ENCODE assay signal across 10 cellular contexts in genomic region chr17:81901167-81902022, GRCh38. TPM values are rescaled to one million over a fixed set of nuclear protein-coding genes. Genes with fewer than 3 reads are reported as not detected.
DNase-seq lines count a peak whose midpoint lies in the region; ATAC-seq and TF ChIP-seq lines count a peak whose summit lies in the region.
"Had no signal": no experiment of that assay in that cellular context is flagged by ENCODE, and none has a peak within 500 bp of the region (broad histone marks: within the 10 kb centered on the region; RNA-seq: fewer than 3 reads in every experiment).

No MANE protein-coding gene starts in this region.

- POLR2A ChIA-PET in activated CD8-positive, alpha-beta T cell treated with anti-CD3 and anti-CD28 coated beads, Interleukin-2, amount 10 ng/mL, durations not matched to agents 7 days and 5 days (lab: Charles Lee), result interaction anchor here (0.6 kb wide), 1 partner anchor 21 kb away, joined by 4 read pairs; no protein-coding TSS in a partner anchor

- H3K4me3 ChIP-seq in iPS-20b (ENCODE audit: low read length) (peak overlapping the region; percentile 39; the same call in 1 of the 2 replicates), smooth muscle cell (peak overlapping the region; percentile 48), uterus (peak overlapping the region in 1 of 2 donors; percentile 15)
- H3K4me3 ChIP-seq: body of pancreas had no signal

- DNase-seq in HFFc6, result no peak
- no peak for DNase-seq in activated CD8-positive, alpha-beta T cell treated with anti-CD3 and anti-CD28 coated beads, Interleukin-2, amount 10 ng/mL, durations not matched to agents 7 days and 5 days
- no peak for DNase-seq in smooth muscle cell (lab: John Stamatoyannopoulos, UW; ENCODE audit: unreplicated experiment)
- no peak for DNase-seq in HT-29 (ENCODE audit: low spot score)
- no peak for DNase-seq in activated CD8-positive, alpha-beta memory T cell treated with anti-CD3 and anti-CD28 coated beads, Interleukin-2, amount 50 U/mL, for 4 hours
- no peak for DNase-seq in uterus
- DNase-seq: activated CD4-positive, CD25-positive, alpha-beta regulatory T cell treated with anti-CD3 and anti-CD28 coated beads, Interleukin-2, amount 50 U/mL, for 72 hours had no signal

- H3K4me2 ChIP-seq in smooth muscle cell, result peak overlapping the region; percentile 95

- WGBS in smooth muscle cell (ENCODE audit: low lambda C conversion rate), result 55% methylated on average over 21 of the region's 21 CpGs

- H3K27ac ChIP-seq in iPS-20b (ENCODE audit: low read length) (no peak overlapping the region), smooth muscle cell (ENCODE audit: low read depth) (no peak overlapping the region), uterus (no peak overlapping the region)
- H3K27ac ChIP-seq: body of pancreas had no signal

- peaks cover 26% of the 10 kb centered on the region for H3K4me1 Mint-ChIP-seq in HFFc6 (ENCODE audit: low read depth)
- no peaks in the 10 kb centered on the region for H3K4me1 Mint-ChIP-seq in activated CD8-positive, alpha-beta T cell treated with anti-CD3 and anti-CD28 coated beads, Interleukin-2, amount 10 ng/mL, durations not matched to agents 7 days and 5 days (ENCODE audit: low read depth)

- H3K79me2 ChIP-seq in smooth muscle cell (ENCODE audit: low read depth), result no peaks in the 10 kb centered on the region

- peaks cover 17% of the 10 kb centered on the region for H3K36me3 Mint-ChIP-seq in HFFc6 (ENCODE audit: low read depth)
- H3K36me3 Mint-ChIP-seq in activated CD8-positive, alpha-beta T cell treated with anti-CD3 and anti-CD28 coated beads, Interleukin-2, amount 10 ng/mL, durations not matched to agents 7 days and 5 days (ENCODE audit: low read depth), result peaks cover 20% of the 10 kb centered on the region

- no peak overlapping the region for H2AFZ ChIP-seq in smooth muscle cell (ENCODE audit: low read depth)

- no peak overlapping the region for H3K9ac ChIP-seq in iPS-20b (ENCODE audit: low read depth, low read length)
- H3K9ac ChIP-seq in smooth muscle cell (ENCODE audit: low read depth), result no peak overlapping the region

- CTCF ChIA-PET in activated CD8-positive, alpha-beta T cell treated with anti-CD3 and anti-CD28 coated beads, Interleukin-2, amount 10 ng/mL, durations not matched to agents 7 days and 5 days (lab: Charles Lee), result no interaction called here

- H3K27me3 ChIP-seq in iPS-20b (ENCODE audit: insufficient read depth, low read length) (peaks cover 28% of the 10 kb centered on the region), smooth muscle cell (ENCODE audit: low read depth) (no peaks in the 10 kb centered on the region), uterus (no peaks in the 10 kb centered on the region)
- H3K27me3 ChIP-seq: body of pancreas had no signal

- H3K9me3 ChIP-seq in iPS-20b (ENCODE audit: insufficient read depth, low read depth, low read length) (no peaks in the 10 kb centered on the region), smooth muscle cell (replicated peaks; ENCODE audit: low read depth) (no peaks in the 10 kb centered on the region), uterus (no peaks in the 10 kb centered on the region)
- H3K9me3 ChIP-seq: body of pancreas had no signal

- no peak for TF ChIP-seq CTCF in HFFc6 (IDR thresholded peaks at IDR 0.05)
- TF ChIP-seq CTCF in smooth muscle cell (IDR thresholded peaks at IDR 0.05; ENCODE audit: borderline replicate concordance, insufficient read depth, poor library complexity, severe bottlenecking), result no peak
- no peak for TF ChIP-seq CTCF in uterus (IDR thresholded peaks at IDR 0.05)

- H3K36me3 ChIP-seq in iPS-20b (ENCODE audit: insufficient read depth, low read depth, low read length) (peaks cover 34% of the 10 kb centered on the region), smooth muscle cell (ENCODE audit: low read depth) (no peaks in the 10 kb centered on the region), uterus (no peaks in the 10 kb centered on the region)

- no peaks in the 10 kb centered on the region for H3K4me1 ChIP-seq in iPS-20b (ENCODE audit: insufficient read depth, low read length)
- peaks cover 3% of the 10 kb centered on the region for H3K4me1 ChIP-seq in smooth muscle cell (ENCODE audit: low read depth)
- H3K4me1 ChIP-seq in uterus, result peaks cover 0 to 16% of the 10 kb centered on the region in 2 donors

- ATAC-seq in activated CD8-positive, alpha-beta T cell treated with anti-CD3 and anti-CD28 coated beads, Interleukin-2, amount 10 ng/mL, durations not matched to agents 7 days and 5 days, result peak; percentile 17

- intact Hi-C loops in uterus (cut with DNase I; ENCODE audit: low total_unique reads), result no loop called here

- peaks cover 28% of the 10 kb centered on the region for H4K20me1 ChIP-seq in smooth muscle cell (ENCODE audit: low read depth)

- H3F3A ChIP-seq in smooth muscle cell (ENCODE audit: low read depth), result peaks cover 24% of the 10 kb centered on the region

- peaks cover 7% of the 10 kb centered on the region for H3K27me3 Mint-ChIP-seq in HFFc6 (ENCODE audit: insufficient read depth)
- H3K27me3 Mint-ChIP-seq in activated CD8-positive, alpha-beta T cell treated with anti-CD3 and anti-CD28 coated beads, Interleukin-2, amount 10 ng/mL, durations not matched to agents 7 days and 5 days (ENCODE audit: low read depth), result peaks cover 8% of the 10 kb centered on the region

- no peaks in the 10 kb centered on the region for H3K9me3 Mint-ChIP-seq in HFFc6
- H3K9me3 Mint-ChIP-seq in activated CD8-positive, alpha-beta T cell treated with anti-CD3 and anti-CD28 coated beads, Interleukin-2, amount 10 ng/mL, durations not matched to agents 7 days and 5 days (ENCODE audit: insufficient read depth), result no peaks in the 10 kb centered on the region
- H3K9me3 Mint-ChIP-seq: stimulated activated naive CD8-positive, alpha-beta T cell treated with anti-CD3 and anti-CD28 coated beads, Interleukin-15, Interleukin-2, amounts not matched to agents 100 ng/mL and 50 ng/mL, for 24 hours had no signal

- peak overlapping the region; percentile 44; the same call in 1 of the 2 replicates for H3K4me3 Mint-ChIP-seq in HFFc6
- no peak overlapping the region for H3K4me3 Mint-ChIP-seq in activated CD8-positive, alpha-beta T cell treated with anti-CD3 and anti-CD28 coated beads, Interleukin-2, amount 10 ng/mL, durations not matched to agents 7 days and 5 days
- H3K4me3 Mint-ChIP-seq: stimulated activated naive CD8-positive, alpha-beta T cell treated with anti-CD3 and anti-CD28 coated beads, Interleukin-15, Interleukin-2, amounts not matched to agents 100 ng/mL and 50 ng/mL, for 24 hours had no signal

- no peak overlapping the region; the same call in 1 of the 2 replicates for H3K27ac Mint-ChIP-seq in HFFc6
- H3K27ac Mint-ChIP-seq in activated CD8-positive, alpha-beta T cell treated with anti-CD3 and anti-CD28 coated beads, Interleukin-2, amount 10 ng/mL, durations not matched to agents 7 days and 5 days, result no peak overlapping the region
- H3K27ac Mint-ChIP-seq: stimulated activated naive CD8-positive, alpha-beta T cell treated with anti-CD3 and anti-CD28 coated beads, Interleukin-15, Interleukin-2, amounts not matched to agents 100 ng/mL and 50 ng/mL, for 24 hours had no signal

- TF ChIP-seq POLR2A in uterus (IDR thresholded peaks at IDR 0.05), result no peak

RNA-seq across cellular contexts. Expression of gene NPB, which starts 0.6 kb away (rescaled TPM):
- 1 to 10 TPM in 1 of 6 experiments, under 1 TPM in 5; 0.53 to 1.5 (median 0.71) TPM for total RNA-seq in HFFc6 (2021; fragmentation: NEBNext Ultra II Directional; extraction: Animal tissue kit (Norgen Biotek cat#: 25700))
- total RNA-seq in activated CD8-positive, alpha-beta T cell treated with anti-CD3 and anti-CD28 coated beads, Interleukin-2, amount 10 ng/mL, durations not matched to agents 7 days and 5 days, result under 1 TPM; 0.18 to 0.55 TPM
- total RNA-seq in smooth muscle cell, result 7.9 TPM in 1 of 2 replicates, not detected in the other
- 13.6 and 14.4 TPM in 2 replicates for polyA plus RNA-seq in smooth muscle cell
- total RNA-seq in HT-29 (2014; rRNA removed; shearing (Covaris generic)), result 2.4 and 3.2 TPM in 2 replicates
- total RNA-seq in uterus, result 1 to 10 TPM in 2 of 4 donors, not detected in 2; 2.0 to 2.1 TPM

RNA-seq across cellular contexts. Expression of gene PCYT2, which starts 9.8 kb away (rescaled TPM):
- 10 to 100 TPM; 33.2 to 45.8 (median 35.8) TPM for total RNA-seq in HFFc6 (2021; fragmentation: NEBNext Ultra II Directional; extraction: Animal tissue kit (Norgen Biotek cat#: 25700))
- total RNA-seq in activated CD8-positive, alpha-beta T cell treated with anti-CD3 and anti-CD28 coated beads, Interleukin-2, amount 10 ng/mL, durations not matched to agents 7 days and 5 days, result 10 to 100 TPM; 48.6 to 50.4 TPM
- total RNA-seq in smooth muscle cell (10.3 and 11.4 TPM in 2 replicates), uterus (10 to 100 TPM in 3 of 4 donors, 1 to 10 TPM in 1; 4.1 to 27.7 (median 18.8) TPM)
- polyA plus RNA-seq in smooth muscle cell, result 27.9 and 50.6 TPM in 2 replicates
- 163 and 167 TPM in 2 replicates for total RNA-seq in HT-29 (2014; rRNA removed; shearing (Covaris generic))

RNA-seq across cellular contexts. Expression of gene ANAPC11, which starts 9.9 kb away (rescaled TPM):
- total RNA-seq in HFFc6 (2021; fragmentation: NEBNext Ultra II Directional; extraction: Animal tissue kit (Norgen Biotek cat#: 25700)), result 100 to 1,000 TPM; 151 to 169 (median 156) TPM
- 100 to 1,000 TPM; 122 TPM for total RNA-seq in activated CD8-positive, alpha-beta T cell treated with anti-CD3 and anti-CD28 coated beads, Interleukin-2, amount 10 ng/mL, durations not matched to agents 7 days and 5 days
- total RNA-seq in smooth muscle cell, result 147 and 222 TPM in 2 replicates
- 428 and 444 TPM in 2 replicates for polyA plus RNA-seq in smooth muscle cell
- 222 and 256 TPM in 2 replicates for total RNA-seq in HT-29 (2014; rRNA removed; shearing (Covaris generic))
- 10 to 100 TPM; 45.9 to 72.6 (median 61.5) TPM for total RNA-seq in uterus

RNA-seq across cellular contexts. Expression of gene ALYREF, which starts 10.0 kb away (rescaled TPM):
- 100 to 1,000 TPM; 101 to 151 (median 135) TPM for total RNA-seq in HFFc6 (2021; fragmentation: NEBNext Ultra II Directional; extraction: Animal tissue kit (Norgen Biotek cat#: 25700))
- 100 to 1,000 TPM; 269 to 273 TPM for total RNA-seq in activated CD8-positive, alpha-beta T cell treated with anti-CD3 and anti-CD28 coated beads, Interleukin-2, amount 10 ng/mL, durations not matched to agents 7 days and 5 days
- total RNA-seq in smooth muscle cell (58.9 and 75.9 TPM in 2 replicates), uterus (10 to 100 TPM in 3 of 4 donors, 1 to 10 TPM in 1; 3.2 to 82.1 (median 34.5) TPM)
- 123 and 136 TPM in 2 replicates for polyA plus RNA-seq in smooth muscle cell
- 482 and 502 TPM in 2 replicates for total RNA-seq in HT-29 (2014; rRNA removed; shearing (Covaris generic))

RNA-seq across cellular contexts. Expression of gene SIRT7, which starts 16.6 kb away (rescaled TPM):
- 10 to 100 TPM; 16.2 to 20.7 (median 18.5) TPM for total RNA-seq in HFFc6 (2021; fragmentation: NEBNext Ultra II Directional; extraction: Animal tissue kit (Norgen Biotek cat#: 25700))
- 10 to 100 TPM; 55.0 to 63.4 TPM for total RNA-seq in activated CD8-positive, alpha-beta T cell treated with anti-CD3 and anti-CD28 coated beads, Interleukin-2, amount 10 ng/mL, durations not matched to agents 7 days and 5 days
- total RNA-seq in smooth muscle cell, result 9.5 and 19.9 TPM in 2 replicates
- 10.1 and 27.9 TPM in 2 replicates for polyA plus RNA-seq in smooth muscle cell
- 101 and 121 TPM in 2 replicates for total RNA-seq in HT-29 (2014; rRNA removed; shearing (Covaris generic))
- 10 to 100 TPM in 3 of 4 donors, under 1 TPM in 1; 0.77 to 87.1 (median 14.6) TPM for total RNA-seq in uterus
